Comparison of ENCODE assay signal across 16 cellular contexts in the genomic region with DNA sequence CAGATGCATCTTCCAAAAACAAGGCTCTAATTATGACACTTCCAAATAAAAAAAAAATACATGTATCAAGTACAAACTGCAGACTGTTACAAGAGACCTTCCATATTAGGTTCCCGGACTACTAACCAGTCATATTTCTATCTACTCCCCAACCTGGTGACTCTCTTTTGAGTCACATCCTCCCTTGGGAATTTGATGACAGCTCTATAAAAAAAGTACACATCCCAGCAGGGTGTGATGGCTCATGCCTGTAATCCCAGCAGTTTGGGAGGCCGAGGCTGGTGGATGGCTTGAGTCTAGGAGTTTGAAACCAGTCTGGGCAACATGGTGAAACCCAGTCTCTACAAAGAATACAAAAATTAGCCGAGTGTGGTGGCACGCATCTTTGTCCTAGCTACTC. TPM values are rescaled to one million over a fixed set of nuclear protein-coding genes. Genes with fewer than 3 reads are reported as not detected.
DNase-seq lines count a peak whose midpoint lies in the region; ATAC-seq and TF ChIP-seq lines count a peak whose summit lies in the region.
"Had no signal": no experiment of that assay in that cellular context is flagged by ENCODE, and none has a peak within 500 bp of the region (broad histone marks: within the 10 kb centered on the region; RNA-seq: fewer than 3 reads in every experiment).

No MANE protein-coding gene starts in this region.

- TF ChIP-seq CTCF in HFFc6 (IDR thresholded peaks at IDR 0.05) (no peak), fibroblast of pulmonary artery (IDR thresholded peaks at IDR 0.05; ENCODE audit: low read length, missing control alignments) (no peak), dorsolateral prefrontal cortex (IDR thresholded peaks at IDR 0.05 in 54 of 56, conservative IDR thresholded peaks at IDR 0.05 in 2 of 56; ENCODE audit: low read depth in 1 of 56, partially characterized antibody in 56 of 56) (no peak)

- peaks cover 32% of the 10 kb centered on the region for H3K4me1 Mint-ChIP-seq in HFFc6 (ENCODE audit: low read depth)
- H3K4me1 Mint-ChIP-seq: mesothelial cell of epicardium had no signal

- H3K4me3 Mint-ChIP-seq in HFFc6, result peak overlapping the region; percentile 67
- H3K4me3 Mint-ChIP-seq: activated naive CD8-positive, alpha-beta T cell; mesothelial cell of epicardium had no signal

- DNase-seq in HFFc6 (peak; percentile 84), SW 1271 (lab: John Stamatoyannopoulos, UW) (peak; percentile 0 to 60), fibroblast of pulmonary artery (ENCODE audit: low read depth) (peak; percentile 82), SHP77 treated with DMSO at 0.1 percent for 48 hours (lab: John Stamatoyannopoulos, UW) (no peak), dorsolateral prefrontal cortex (no peak), NCI-H774 (lab: John Stamatoyannopoulos, UW) (no peak)
- DNase-seq: DMS 273 treated with DMSO at 0.1 percent for 48 hours; effector memory CD4-positive, alpha-beta T cell; hypothalamus; NCI-H2081 treated with DMSO at 0.1 percent for 48 hours; PC-9 had no signal

- no peak for ATAC-seq in GM18858 (IDR thresholded peaks at IDR 0.05; ENCODE audit: unreplicated experiment)
- ATAC-seq: GM12878 had no signal

- H3K4me3 ChIP-seq in fibroblast of pulmonary artery (replicated peaks; ENCODE audit: low read depth, low read length) (no peak overlapping the region), dorsolateral prefrontal cortex (no peak overlapping the region)
- H3K4me3 ChIP-seq: GM12878, PC-9 had no signal

- no peaks in the 10 kb centered on the region for H3K27me3 Mint-ChIP-seq in HFFc6 (ENCODE audit: insufficient read depth)
- H3K27me3 Mint-ChIP-seq: activated naive CD8-positive, alpha-beta T cell had no signal

- no peaks in the 10 kb centered on the region for H3K9me3 Mint-ChIP-seq in HFFc6

- peak overlapping the region; percentile 70 for H3K27ac Mint-ChIP-seq in HFFc6
- H3K27ac Mint-ChIP-seq: activated naive CD8-positive, alpha-beta T cell; mesothelial cell of epicardium had no signal

- intact Hi-C loops in dorsolateral prefrontal cortex (cut with DNase I), result no loop called here

- H3K27me3 ChIP-seq in dorsolateral prefrontal cortex, result peaks cover 0 to 49% (median 5%) of the 10 kb centered on the region in 45 donors

- H3K27ac ChIP-seq in dorsolateral prefrontal cortex, result no peak overlapping the region
- H3K27ac ChIP-seq: PC-9 had no signal

- H3K36me3 Mint-ChIP-seq in HFFc6 (ENCODE audit: low read depth), result 0 out of 2 replicates have a peak, but pooled peaks cover 3% of the 10 kb centered on the region

RNA-seq across cellular contexts. Expression of gene RPGR, which starts 14.9 kb away (rescaled TPM):
- 1 to 10 TPM; 3.0 to 5.8 (median 4.1) TPM for total RNA-seq in HFFc6 (2021; fragmentation: NEBNext Ultra II Directional; extraction: Animal tissue kit (Norgen Biotek cat#: 25700))
- 10 to 100 TPM in 116 of 120 experiments, 1 to 10 TPM in 4; 8.2 to 33.6 (median 16.5) TPM for total RNA-seq in dorsolateral prefrontal cortex
- total RNA-seq: PC-9 had no signal

RNA-seq across cellular contexts. Expression of gene OTC, which starts 40.0 kb away (rescaled TPM):
- not detected for total RNA-seq in HFFc6 (2021; fragmentation: NEBNext Ultra II Directional; extraction: Animal tissue kit (Norgen Biotek cat#: 25700))
- 1 to 10 TPM in 4 of 120 experiments, under 1 TPM in 36, not detected in 80; 0.26 to 1.5 (median 0.51) TPM for total RNA-seq in dorsolateral prefrontal cortex
- total RNA-seq: GM12878, H1, mesothelial cell of epicardium, PC-9 had no signal

Comparison
In these comparisons a context has a peak if more than half of its experiments do, and no peak if none do; other contexts are left out.
1. DNase-seq: peak in HFFc6 (single experiment), SW 1271 (2 of 2) and fibroblast of pulmonary artery (single experiment); none in SHP77 treated with DMSO at 0.1 percent for 48 hours (single experiment), dorsolateral prefrontal cortex (0 of 10) and NCI-H774 (single experiment).